Comparison of ENCODE assay signal across 16 cellular contexts in the genomic region with DNA sequence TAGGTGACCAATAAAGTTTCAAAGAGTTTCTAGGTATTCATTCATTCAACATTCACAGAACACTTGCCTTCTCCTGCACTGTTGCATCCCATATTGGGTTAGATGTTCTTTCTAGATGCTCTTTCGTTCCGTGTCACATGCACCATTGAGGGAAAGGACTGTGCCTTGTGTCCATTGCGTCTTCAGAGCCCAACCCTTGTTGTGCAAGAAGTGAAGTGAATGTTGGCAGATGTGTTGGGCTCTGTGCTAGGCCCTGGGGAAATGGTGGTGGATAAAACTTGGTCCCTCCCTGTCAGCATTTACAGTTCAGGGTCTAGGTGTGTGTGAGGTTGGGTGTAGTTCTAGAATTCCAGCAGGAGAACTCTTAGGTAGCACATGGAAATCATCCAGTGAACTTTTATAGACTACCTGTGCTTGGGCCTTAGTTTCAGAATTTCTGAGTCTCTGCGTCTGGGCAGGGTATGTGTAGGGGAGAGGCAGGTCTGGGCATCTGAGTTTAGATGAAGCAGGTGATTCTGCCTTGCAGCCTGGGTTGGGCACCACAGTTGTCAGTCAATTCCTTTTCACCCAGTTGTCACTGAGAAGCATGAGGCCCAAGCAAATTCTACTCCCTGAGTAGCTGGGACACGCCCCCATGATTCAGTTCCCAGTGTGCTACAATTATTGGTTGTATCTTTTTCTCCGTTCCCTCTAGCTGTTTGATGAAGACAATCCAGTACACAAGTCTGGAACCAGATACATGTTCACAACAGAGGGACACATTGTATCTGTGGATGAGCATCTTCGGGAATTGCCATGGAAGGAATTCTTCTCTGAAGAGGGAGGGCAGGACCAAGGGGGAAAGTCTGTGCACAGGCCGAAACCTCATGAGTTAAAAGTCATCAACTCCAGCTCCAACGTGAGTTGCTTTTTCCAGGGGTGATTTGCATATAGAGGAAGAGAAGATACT. TPM values are rescaled to one million over a fixed set of nuclear protein-coding genes. Genes with fewer than 3 reads are reported as not detected.
DNase-seq lines count a peak whose midpoint lies in the region; ATAC-seq and TF ChIP-seq lines count a peak whose summit lies in the region.
"Had no signal": no experiment of that assay in that cellular context is flagged by ENCODE, and none has a peak within 500 bp of the region (broad histone marks: within the 10 kb centered on the region; RNA-seq: fewer than 3 reads in every experiment).

No MANE protein-coding gene starts in this region.

- no peaks in the 10 kb centered on the region for H3K4me1 ChIP-seq in breast epithelium
- H3K4me1 ChIP-seq in gastroesophageal sphincter: peaks cover 0 to 5% (median 0%) of the 10 kb centered on the region in 3 donors
- H3K4me1 ChIP-seq in spleen: no peaks in the 10 kb centered on the region
- H3K4me1 ChIP-seq: parathyroid adenoma had no signal

- TF ChIP-seq EP300 in gastroesophageal sphincter (IDR thresholded peaks at IDR 0.05): no peak

- POLR2A ChIA-PET in MCF 10A (lab: Yijun Ruan, JAX): no interaction called here

- no peaks in the 10 kb centered on the region for H3K27me3 ChIP-seq in breast epithelium
- no peaks in the 10 kb centered on the region for H3K27me3 ChIP-seq in gastroesophageal sphincter
- H3K27me3 ChIP-seq in spleen (replicated peaks in 1 of 7): no peaks in the 10 kb centered on the region
- H3K27me3 ChIP-seq in dorsolateral prefrontal cortex: no peaks in the 10 kb centered on the region
- H3K27me3 ChIP-seq: tibial artery had no signal

- 79 to 81% methylated on average over 6 to 7 of the region's 9 CpGs for WGBS in gastroesophageal sphincter (ENCODE audit: low coverage in 1 of 2), 2 donors
- WGBS in spleen, 5 donors: 82 to 89% (median 85%) methylated on average over 9 of the region's 9 CpGs

- H3K36me3 Mint-ChIP-seq in MCF 10A (ENCODE audit: insufficient read depth, unreplicated experiment): peaks cover 91% of the 10 kb centered on the region
- H3K36me3 Mint-ChIP-seq in T-helper 17 cell (ENCODE audit: low read depth): peaks cover 25% of the 10 kb centered on the region

- H3K27ac Mint-ChIP-seq in MCF 10A (ENCODE audit: low read depth, unreplicated experiment) (peak overlapping the region; percentile 81), T-helper 17 cell (peak overlapping the region; percentile 93)

- H3K9me3 Mint-ChIP-seq in MCF 10A (ENCODE audit: unreplicated experiment): no peaks in the 10 kb centered on the region

- no peak for TF ChIP-seq POLR2A in breast epithelium (IDR thresholded peaks at IDR 0.05)
- no peak for TF ChIP-seq POLR2A in gastroesophageal sphincter (IDR thresholded peaks at IDR 0.05)
- TF ChIP-seq POLR2A in spleen (IDR thresholded peaks at IDR 0.05): no peak

- H3K27ac ChIP-seq in breast epithelium (no peak overlapping the region), gastroesophageal sphincter (no peak overlapping the region), spleen (no peak overlapping the region), dorsolateral prefrontal cortex (peak overlapping the region in 4 of 59 donors; percentile 7 to 42 (median 20))
- H3K27ac ChIP-seq: parathyroid adenoma, tibial artery had no signal

- peaks cover 10% of the 10 kb centered on the region for H3K36me3 ChIP-seq in breast epithelium
- peaks cover 11 to 99% of the 10 kb centered on the region in 2 donors for H3K36me3 ChIP-seq in gastroesophageal sphincter
- peaks cover 7 to 100% (median 98%) of the 10 kb centered on the region in 6 donors for H3K36me3 ChIP-seq in spleen

- H3K4me3 Mint-ChIP-seq in MCF 10A (ENCODE audit: unreplicated experiment) (no peak overlapping the region), T-helper 17 cell (peak overlapping the region; percentile 12)

- H3K4me1 Mint-ChIP-seq in MCF 10A (ENCODE audit: insufficient read depth, unreplicated experiment) (no peaks in the 10 kb centered on the region), T-helper 17 cell (peaks cover 20% of the 10 kb centered on the region)

- no peak for TF ChIP-seq CTCF in MCF 10A (IDR thresholded peaks at IDR 0.05; ENCODE audit: unreplicated experiment)
- TF ChIP-seq CTCF in breast epithelium (IDR thresholded peaks at IDR 0.05): no peak
- TF ChIP-seq CTCF in gastroesophageal sphincter (IDR thresholded peaks at IDR 0.05): no peak
- TF ChIP-seq CTCF in spleen (IDR thresholded peaks at IDR 0.05 in 8 of 11, conservative IDR thresholded peaks at IDR 0.05 in 3 of 11): no peak
- no peak for TF ChIP-seq CTCF in dorsolateral prefrontal cortex (IDR thresholded peaks at IDR 0.05 in 54 of 56, conservative IDR thresholded peaks at IDR 0.05 in 2 of 56; ENCODE audit: low read depth in 1 of 56, partially characterized antibody in 56 of 56)

- DNase-seq in MCF 10A (ENCODE audit: unreplicated experiment) (no peak), breast epithelium (ENCODE audit: low spot score in 2 of 2) (no peak), T-helper 17 cell (no peak), NCI-H1417 treated with DMSO at 0.1 percent for 48 hours (lab: John Stamatoyannopoulos, UW) (no peak), spleen (no peak), dorsolateral prefrontal cortex (no peak), hypothalamus (lab: John Stamatoyannopoulos, UW) (no peak)
- DNase-seq: DMS53; glutamatergic neuron; NCI-H1436 treated with DMSO at 0.1 percent for 48 hours; NCI-H226; SK-N-SH; stimulated activated CD4-positive, alpha-beta T cell treated with anti-CD3 and anti-CD28 coated beads, Interleukin-12 subunit alpha, Interleukin-12 subunit beta, amount 100 ng/mL, for 4 hours; tibial artery had no signal

- CTCF ChIA-PET in MCF 10A (lab: Yijun Ruan, JAX): interaction anchor here (1.3 kb wide), 1 partner anchor 88 kb away, joined by 3 read pairs; no protein-coding TSS in a partner anchor

- H3K9me3 ChIP-seq in breast epithelium (no peaks in the 10 kb centered on the region), T-helper 17 cell (ENCODE audit: control insufficient read depth, low read length, poor library complexity, severe bottlenecking) (no peaks in the 10 kb centered on the region), gastroesophageal sphincter (no peaks in the 10 kb centered on the region), spleen (no peaks in the 10 kb centered on the region)
- H3K9me3 ChIP-seq: SK-N-SH, tibial artery had no signal

- H3K27me3 Mint-ChIP-seq in MCF 10A (ENCODE audit: insufficient read depth, unreplicated experiment) (no peaks in the 10 kb centered on the region), T-helper 17 cell (no peaks in the 10 kb centered on the region)

- H3K4me3 ChIP-seq in breast epithelium (no peak overlapping the region), gastroesophageal sphincter (no peak overlapping the region), spleen (no peak overlapping the region), dorsolateral prefrontal cortex (no peak overlapping the region)
- H3K4me3 ChIP-seq: tibial artery had no signal

- no TSS peak for BruUV-seq in MCF 10A (replicated peaks; lab: Mats Ljungman, UMichigan)

- ATAC-seq in T-helper 17 cell (no peak), gastroesophageal sphincter (peak; percentile 43)

- intact Hi-C loops in MCF 10A (cut with micrococcal nuclease) (no loop called here), breast epithelium (cut with DNase I; ENCODE audit: low total_unique reads) (loop anchor here (5.0 kb wide), 1 partner anchor 1939 kb away; no protein-coding TSS in a partner anchor), spleen (cut with DNase I; ENCODE audit: low total_unique reads) (no loop called here), dorsolateral prefrontal cortex (cut with DNase I) (no loop called here)

RNA-seq across cellular contexts. Expression of gene EDEM1, which starts 25.4 kb away (rescaled TPM):
- 114 and 157 TPM in 2 replicates for total RNA-seq in MCF 10A (2022)
- total RNA-seq in breast epithelium: 10 to 100 TPM; 34.9 to 45.8 (median 42.6) TPM
- total RNA-seq in T-helper 17 cell: 100 to 1,000 TPM; 109 to 111 TPM
- 10 to 100 TPM; 18.4 to 41.7 (median 35.8) TPM for total RNA-seq in gastroesophageal sphincter
- 100 to 1,000 TPM in 1 of 7 donors, 10 to 100 TPM in 6; 69.0 to 174 (median 76.4) TPM for total RNA-seq in spleen
- 10 to 100 TPM in 2 of 3 donors, 1 to 10 TPM in 1; 8.4 to 12.2 (median 11.7) TPM for polyA plus RNA-seq in spleen
- total RNA-seq in dorsolateral prefrontal cortex: 10 to 100 TPM; 12.6 to 36.0 (median 23.0) TPM
